ENCODE assay signal across 8 cellular contexts in genomic region chr1:19596719-19597462, GRCh38. TPM values are rescaled to one million over a fixed set of nuclear protein-coding genes. Genes with fewer than 3 reads are reported as not detected.
DNase-seq lines count a peak whose midpoint lies in the region; ATAC-seq and TF ChIP-seq lines count a peak whose summit lies in the region.

No MANE protein-coding gene starts in this region.

- no peaks in the 10 kb centered on the region for H3K9me3 ChIP-seq in smooth muscle cell (replicated peaks; ENCODE audit: low read depth)

- H3K4me1 Mint-ChIP-seq in activated B cell treated with CpG ODN at 0.5 μM for 24 hours (peaks cover 47% of the 10 kb centered on the region), immature natural killer cell (peaks cover 43 to 50% of the 10 kb centered on the region in 2 donors)

- H3K27me3 Mint-ChIP-seq in activated B cell treated with CpG ODN at 0.5 μM for 24 hours (no peaks in the 10 kb centered on the region), immature natural killer cell (ENCODE audit: low read depth in 3 of 3) (peaks cover 14 to 16% (median 15%) of the 10 kb centered on the region in 3 donors)

- peak overlapping the region; percentile 91 for H3K4me2 ChIP-seq in smooth muscle cell

- peak overlapping the region; percentile 100 for H3K4me3 Mint-ChIP-seq in activated B cell treated with CpG ODN at 0.5 μM for 24 hours
- H3K4me3 Mint-ChIP-seq in immature natural killer cell = peak overlapping the region; percentile 90 to 99 (median 98)

- H3K4me3 ChIP-seq in AG09309 (ENCODE audit: control insufficient read depth, low read depth, low read length) (peak overlapping the region; percentile 77), smooth muscle cell (peak overlapping the region; percentile 89)

- H3K4me1 ChIP-seq in smooth muscle cell (ENCODE audit: low read depth) = peaks cover 11% of the 10 kb centered on the region

- H3K27ac Mint-ChIP-seq in activated B cell treated with CpG ODN at 0.5 μM for 24 hours (peak overlapping the region; percentile 99), immature natural killer cell (peak overlapping the region; percentile 97 to 100 (median 98))

- DNase-seq in AG09309 (ENCODE audit: low read depth) = peak; percentile 89
- DNase-seq in NCI-H226 = peak; percentile 96
- DNase-seq in activated B cell treated with CpG ODN at 0.5 μM for 24 hours = peak; percentile 86
- DNase-seq in caudate nucleus (lab: John Stamatoyannopoulos, UW) = peak; percentile 68 to 98 (median 91)
- peak; percentile 99 for DNase-seq in immature natural killer cell
- peak; percentile 87 for DNase-seq in smooth muscle cell (lab: John Stamatoyannopoulos, UW; ENCODE audit: unreplicated experiment)

- POLR2A ChIA-PET in activated B cell treated with CpG ODN at 0.5 μM for 24 hours (lab: Charles Lee) = interaction anchor here (0.7 to 1.8 kb wide), 14 partner anchors 9 to 387 kb away, joined by 3 to 20 read pairs (median 4); partner anchors contain the start of genes AKR7A2, CAPZB, EMC1 and MRTO4

- H3K9me3 Mint-ChIP-seq in activated B cell treated with CpG ODN at 0.5 μM for 24 hours = no peaks in the 10 kb centered on the region
- H3K9me3 Mint-ChIP-seq in immature natural killer cell = no peaks in the 10 kb centered on the region

- peak overlapping the region; percentile 84 for H3K27ac ChIP-seq in caudate nucleus (ENCODE audit: low read depth, low read length)
- peak overlapping the region; percentile 95 for H3K27ac ChIP-seq in smooth muscle cell (ENCODE audit: low read depth)

- no peak for TF ChIP-seq CTCF in AG09309 (IDR thresholded peaks at IDR 0.05; ENCODE audit: control insufficient read depth, insufficient read depth, low read depth, low read length, missing control alignments)
- TF ChIP-seq CTCF in activated B cell treated with CpG ODN at 0.5 μM for 24 hours (IDR thresholded peaks at IDR 0.05) = no peak
- no peak for TF ChIP-seq CTCF in smooth muscle cell (IDR thresholded peaks at IDR 0.05; ENCODE audit: borderline replicate concordance, insufficient read depth, poor library complexity, severe bottlenecking)

- peaks cover 35% of the 10 kb centered on the region for H4K20me1 ChIP-seq in smooth muscle cell (ENCODE audit: low read depth)

- CTCF ChIA-PET in activated B cell treated with CpG ODN at 0.5 μM for 24 hours (lab: Charles Lee) = interaction anchor here (0.9 to 1.6 kb wide), 5 partner anchors 14 to 206 kb away, joined by 4 to 6 read pairs (median 4); no protein-coding TSS in a partner anchor

- peak overlapping the region; percentile 81 for H2AFZ ChIP-seq in smooth muscle cell (ENCODE audit: low read depth)

- H3K27me3 ChIP-seq in smooth muscle cell (ENCODE audit: low read depth) = no peaks in the 10 kb centered on the region

- intact Hi-C loops in activated B cell treated with CpG ODN at 0.5 μM for 24 hours (cut with micrococcal nuclease) = loop anchor here (1.0 to 2.0 kb wide), 4 partner anchors 112 to 346 kb away; partner anchors contain the start of genes AKR7A2, CAPZB, EMC1 and MRTO4

- H3K36me3 ChIP-seq in smooth muscle cell (ENCODE audit: low read depth) = no peaks in the 10 kb centered on the region

- H3K9ac ChIP-seq in smooth muscle cell (ENCODE audit: low read depth) = peak overlapping the region; percentile 98

- peaks cover 50% of the 10 kb centered on the region for H3K79me2 ChIP-seq in smooth muscle cell (ENCODE audit: low read depth)

- 1% methylated on average over 57 of the region's 60 CpGs for WGBS in smooth muscle cell (ENCODE audit: low lambda C conversion rate)

- ATAC-seq in GM19023 (IDR thresholded peaks at IDR 0.05; ENCODE audit: unreplicated experiment) (peak; percentile 89), HG03196 (IDR thresholded peaks at IDR 0.05; ENCODE audit: unreplicated experiment) (peak; percentile 83), activated B cell treated with CpG ODN at 0.5 μM for 24 hours (ENCODE audit: low read depth) (peak; percentile 91)

- H3K36me3 Mint-ChIP-seq in activated B cell treated with CpG ODN at 0.5 μM for 24 hours (ENCODE audit: low read depth) (peaks cover 20% of the 10 kb centered on the region), immature natural killer cell (peaks cover 0 to 12% (median 8%) of the 10 kb centered on the region in 3 donors)

- H3F3A ChIP-seq in smooth muscle cell (ENCODE audit: low read depth) = peaks cover 5% of the 10 kb centered on the region

RNA-seq across cellular contexts. Expression of gene NBL1, which starts 47.2 kb away (rescaled TPM):
- 0.54 and 0.64 TPM in 2 replicates for total RNA-seq in activated B cell treated with CpG ODN at 0.5 μM for 24 hours
- polyA plus RNA-seq in immature natural killer cell = 1 to 10 TPM in 1 of 3 donors, under 1 TPM in 1, not detected in 1; 0.44 to 2.7 TPM
- 9.4 and 12.3 TPM in 2 replicates for total RNA-seq in smooth muscle cell
- 35.9 and 46.9 TPM in 2 replicates for polyA plus RNA-seq in smooth muscle cell

Comparison
In these comparisons a context has a peak if more than half of its experiments do, and no peak if none do; other contexts are left out.
1. Peak in every context shown above with its lines: DNase-seq, ATAC-seq, H3K4me3 ChIP-seq and H3K27ac ChIP-seq.